In genomic region chr10:110584006-110584405, GRCh38 we compare ENCODE assay signal across 15 cellular contexts. TPM values are rescaled to one million over a fixed set of nuclear protein-coding genes. Genes with fewer than 3 reads are reported as not detected.
A peak's percentile ranks its signal among the peaks of the same experiment; 100 is the strongest.
DNase-seq lines count a peak whose midpoint lies in the region; ATAC-seq, FAIRE-seq and TF ChIP-seq lines count a peak whose summit lies in the region.
"Had no signal": no experiment of that assay in that cellular context is flagged by ENCODE, and none has a peak within 500 bp of the region (broad histone marks: within the 10 kb centered on the region; RNA-seq: fewer than 3 reads in every experiment).

No MANE protein-coding gene starts in this region.

- H3K9me1 ChIP-seq in IMR-90 (ENCODE audit: insufficient read depth, low read length) = no peaks in the 10 kb centered on the region

- H3K27me3 ChIP-seq in IMR-90 (ENCODE audit: control insufficient read depth, insufficient read depth, low read length) = no peaks in the 10 kb centered on the region
- no peaks in the 10 kb centered on the region for H3K27me3 ChIP-seq in GM12878 (replicated peaks in 1 of 2; ENCODE audit: control insufficient read depth in 2 of 2, insufficient read depth in 2 of 2, low read length in 1 of 2)
- H3K27me3 ChIP-seq: BE2C had no signal

- H2BK15ac ChIP-seq in IMR-90 (ENCODE audit: low read depth, low read length) = no peak overlapping the region

- H3K4me2 ChIP-seq in IMR-90 (ENCODE audit: low read depth, low read length) = no peak overlapping the region; the same call in 1 of the 2 replicates
- no peak overlapping the region for H3K4me2 ChIP-seq in GM12878 (ENCODE audit: control insufficient read depth, insufficient read depth)

- no peaks in the 10 kb centered on the region for H3K27me3 Mint-ChIP-seq in activated naive CD8-positive, alpha-beta T cell treated with anti-CD3 and anti-CD28 coated beads, Interleukin-2, amount 50 U/mL, for 24 hours
- H3K27me3 Mint-ChIP-seq in activated naive CD8-positive, alpha-beta T cell treated with anti-CD3 and anti-CD28 coated beads for 36 hours = no peaks in the 10 kb centered on the region
- H3K27me3 Mint-ChIP-seq: CD4-positive, alpha-beta memory T cell; IgD-negative memory B cell had no signal

- POLR2A ChIA-PET in IMR-90 (lab: Charles Lee; ENCODE audit: unreplicated experiment) = no interaction called here
- POLR2A ChIA-PET in GM12878 (lab: Charles Lee) = interaction anchor here (1.0 kb wide), 1 partner anchor 9 kb away, joined by 3 read pairs; no protein-coding TSS in a partner anchor

- RAD21 ChIA-PET in GM12878 (lab: Charles Lee; ENCODE audit: unreplicated experiment) = interaction anchor here (1.4 to 2.1 kb wide), 2 partner anchors 10 to 37 kb away, joined by 4 read pairs; no protein-coding TSS in a partner anchor

- H4K5ac ChIP-seq in IMR-90 (ENCODE audit: low read depth, low read length) = no peak overlapping the region; the same call in 1 of the 2 replicates

- H3K27ac ChIP-seq in IMR-90 (ENCODE audit: insufficient read depth, low read length) (peak overlapping the region; percentile 69; the same call in 1 of the 2 replicates), GM12878 (ENCODE audit: control insufficient read depth, insufficient read depth) (no peak overlapping the region)
- H3K27ac ChIP-seq: C4-2B had no signal

- no peak overlapping the region for H3K4me3 ChIP-seq in IMR-90 (ENCODE audit: insufficient read depth, low read depth, low read length)
- no peak overlapping the region for H3K4me3 ChIP-seq in GM12878

- H3K27ac Mint-ChIP-seq in activated naive CD8-positive, alpha-beta T cell treated with anti-CD3 and anti-CD28 coated beads, Interleukin-2, amount 50 U/mL, for 24 hours = peak overlapping the region; percentile 30
- no peak overlapping the region for H3K27ac Mint-ChIP-seq in activated naive CD8-positive, alpha-beta T cell treated with anti-CD3 and anti-CD28 coated beads for 36 hours
- H3K27ac Mint-ChIP-seq: CD4-positive, alpha-beta memory T cell; IgD-negative memory B cell had no signal

- H3K9ac ChIP-seq in IMR-90 (ENCODE audit: low read depth, low read length) (no peak overlapping the region), GM12878 (ENCODE audit: control insufficient read depth, insufficient read depth, low read length) (no peak overlapping the region)

- FAIRE-seq in GM12878 (lab: Jason Lieb, UNC) = no peak
- FAIRE-seq: GM12892, GM19239 had no signal

- no peaks in the 10 kb centered on the region for H3K79me2 ChIP-seq in GM12878 (ENCODE audit: control insufficient read depth, insufficient read depth, low read length)

- H3K9me3 ChIP-seq in IMR-90 (ENCODE audit: control insufficient read depth, insufficient read depth, low read length) = no peaks in the 10 kb centered on the region
- H3K9me3 ChIP-seq in GM12878 (replicated peaks; ENCODE audit: control insufficient read depth, insufficient read depth, low read length) = no peaks in the 10 kb centered on the region
- H3K9me3 ChIP-seq: BE2C had no signal

- H3K23ac ChIP-seq in IMR-90 (ENCODE audit: low read depth, low read length) = no peak overlapping the region

- TF ChIP-seq RAD21 in IMR-90 (IDR thresholded peaks at IDR 0.05; ENCODE audit: low read length) (no peak), GM12878 (IDR thresholded peaks at IDR 0.05; ENCODE audit: insufficient read depth, low read depth, low read length) (no peak)

- H3K14ac ChIP-seq in IMR-90 (replicated peaks; ENCODE audit: low read depth, low read length) = no peak overlapping the region

- no peak for ATAC-seq in activated naive CD8-positive, alpha-beta T cell treated with anti-CD3 and anti-CD28 coated beads, Interleukin-2, amount 50 U/mL, for 24 hours
- ATAC-seq in IMR-90 (ENCODE audit: low read depth) = no peak
- ATAC-seq in GM12878 = no peak
- ATAC-seq in GM21526 (IDR thresholded peaks at IDR 0.05; ENCODE audit: low FRiP score, unreplicated experiment) = no peak
- no peak for ATAC-seq in HG02571 (IDR thresholded peaks at IDR 0.05; ENCODE audit: unreplicated experiment)
- ATAC-seq in GM18505 (IDR thresholded peaks at IDR 0.05; ENCODE audit: unreplicated experiment) = no peak

- no peak overlapping the region for H2BK20ac ChIP-seq in IMR-90 (ENCODE audit: low read depth, low read length)

- no CpG with 5 or more reads among the region's 3 CpGs for WGBS in IMR-90 (ENCODE audit: extremely low coverage in 2 of 2, insufficient read length in 1 of 2), 2 experiments
- WGBS in GM12878 (ENCODE audit: insufficient coverage, insufficient replicate concordance, low lambda C conversion rate, missing lambda C conversion rate) = 94% methylated on average over 3 of the region's 3 CpGs

- peaks cover 34% of the 10 kb centered on the region for H3K36me3 ChIP-seq in IMR-90 (ENCODE audit: control insufficient read depth, insufficient read depth, low read length)
- peaks cover 5 to 40% of the 10 kb centered on the region in 2 experiments for H3K36me3 ChIP-seq in GM12878 (ENCODE audit: control insufficient read depth in 2 of 2, insufficient read depth in 2 of 2, low read length in 1 of 2)

- CTCF ChIA-PET in IMR-90 (lab: Yijun Ruan, JAX) = interaction anchor here (1.0 kb wide), 1 partner anchor 14 kb away, joined by 3 read pairs; no protein-coding TSS in a partner anchor
- CTCF ChIA-PET in GM12878 (lab: Yijun Ruan, JAX) = interaction anchor here (0.7 to 1.5 kb wide), 8 partner anchors 9 to 1553 kb away, joined by 3 to 5 read pairs (median 3); no protein-coding TSS in a partner anchor

- intact Hi-C loops in IMR-90 (cut with micrococcal nuclease) = no loop called here
- intact Hi-C loops in GM12878 (cut with micrococcal nuclease; ENCODE audit: unreplicated experiment) = no loop called here

- no peak overlapping the region for H4K91ac ChIP-seq in IMR-90 (ENCODE audit: insufficient read depth, low read depth, low read length)

- no peak overlapping the region for H3K4ac ChIP-seq in IMR-90 (ENCODE audit: low read depth, low read length)

- H4K20me1 ChIP-seq in IMR-90 (ENCODE audit: insufficient read depth, low read length) = no peaks in the 10 kb centered on the region
- no peaks in the 10 kb centered on the region for H4K20me1 ChIP-seq in GM12878 (ENCODE audit: control insufficient read depth, insufficient read depth)

- no peak overlapping the region for H3K4me3 Mint-ChIP-seq in activated naive CD8-positive, alpha-beta T cell treated with anti-CD3 and anti-CD28 coated beads, Interleukin-2, amount 50 U/mL, for 24 hours
- no peak overlapping the region for H3K4me3 Mint-ChIP-seq in activated naive CD8-positive, alpha-beta T cell treated with anti-CD3 and anti-CD28 coated beads for 36 hours
- H3K4me3 Mint-ChIP-seq: CD4-positive, alpha-beta memory T cell; IgD-negative memory B cell had no signal

- peak overlapping the region; percentile 41 for H2BK5ac ChIP-seq in IMR-90 (ENCODE audit: low read depth, low read length, poor library complexity, severe bottlenecking)

- peaks cover 54% of the 10 kb centered on the region for H3K36me3 Mint-ChIP-seq in activated naive CD8-positive, alpha-beta T cell treated with anti-CD3 and anti-CD28 coated beads, Interleukin-2, amount 50 U/mL, for 24 hours (ENCODE audit: low read depth)
- peaks cover 29% of the 10 kb centered on the region for H3K36me3 Mint-ChIP-seq in activated naive CD8-positive, alpha-beta T cell treated with anti-CD3 and anti-CD28 coated beads for 36 hours

- peaks cover 7 to 9% of the 10 kb centered on the region in 2 experiments; a peak in 2 of 4 replicates for H3K79me1 ChIP-seq in IMR-90 (ENCODE audit: low read depth in 1 of 2, low read length in 2 of 2)

- H2AK5ac ChIP-seq in IMR-90 (ENCODE audit: low read depth, low read length) = no peak overlapping the region

- TF ChIP-seq POLR2A in IMR-90 (IDR thresholded peaks at IDR 0.05; ENCODE audit: low read depth, low read length) (no peak), GM12878 (IDR thresholded peaks at IDR 0.05; ENCODE audit: low read depth, low read length) (no peak), GM18505 (IDR thresholded peaks at IDR 0.05; ENCODE audit: borderline replicate concordance, extremely low read depth, insufficient read depth, insufficient read length) (no peak)

- dilution Hi-C loops in IMR-90 (cut with HindIII; ENCODE audit: low sequenced_read_pairs, unreplicated experiment) = no loop called here

- no TSS peak for BruUV-seq in IMR-90 (replicated peaks; lab: Mats Ljungman, UMichigan)
- TSS peak; percentile 56 for BruUV-seq in GM12878 (replicated peaks; lab: Mats Ljungman, UMichigan)

- H3K4me1 ChIP-seq in IMR-90 (ENCODE audit: control insufficient read depth, insufficient read depth, low read length) (no peaks in the 10 kb centered on the region; the same call in 1 of the 2 replicates), GM12878 (ENCODE audit: control insufficient read depth, insufficient read depth, low read length) (no peaks in the 10 kb centered on the region)
- H3K4me1 ChIP-seq: BE2C had no signal

- H3K18ac ChIP-seq in IMR-90 (ENCODE audit: low read depth, low read length) = peak overlapping the region; percentile 74; the same call in 1 of the 2 replicates

- no peak for TF ChIP-seq EP300 in GM12878 (IDR thresholded peaks at IDR 0.05; ENCODE audit: borderline replicate concordance in 1 of 2, control insufficient read depth in 1 of 2, low read depth in 2 of 2, low read length in 2 of 2)

- no peaks in the 10 kb centered on the region for H3K9me3 Mint-ChIP-seq in activated naive CD8-positive, alpha-beta T cell treated with anti-CD3 and anti-CD28 coated beads, Interleukin-2, amount 50 U/mL, for 24 hours
- no peaks in the 10 kb centered on the region for H3K9me3 Mint-ChIP-seq in activated naive CD8-positive, alpha-beta T cell treated with anti-CD3 and anti-CD28 coated beads for 36 hours
- H3K9me3 Mint-ChIP-seq: CD4-positive, alpha-beta memory T cell; IgD-negative memory B cell had no signal

- no peaks in the 10 kb centered on the region for H3K4me1 Mint-ChIP-seq in activated naive CD8-positive, alpha-beta T cell treated with anti-CD3 and anti-CD28 coated beads, Interleukin-2, amount 50 U/mL, for 24 hours
- H3K4me1 Mint-ChIP-seq in activated naive CD8-positive, alpha-beta T cell treated with anti-CD3 and anti-CD28 coated beads for 36 hours = peaks cover 2% of the 10 kb centered on the region
- H3K4me1 Mint-ChIP-seq: CD4-positive, alpha-beta memory T cell; IgD-negative memory B cell had no signal

- H2AFZ ChIP-seq in IMR-90 (replicated peaks; ENCODE audit: low read length, poor library complexity) (no peak overlapping the region), GM12878 (ENCODE audit: control insufficient read depth, low read depth, low read length) (no peak overlapping the region)

- in situ Hi-C loops in IMR-90 (cut with MboI; ENCODE audit: low sequenced_read_pairs) = no loop called here
- in situ Hi-C loops in GM12878 (cut with MboI) = no loop called here

- H3K56ac ChIP-seq in IMR-90 (ENCODE audit: extremely low read depth, insufficient read depth, low read length) = no peak overlapping the region

- no peak for DNase-seq in activated naive CD8-positive, alpha-beta T cell treated with anti-CD3 and anti-CD28 coated beads, Interleukin-2, amount 50 U/mL, for 24 hours
- no peak for DNase-seq in activated naive CD8-positive, alpha-beta T cell treated with anti-CD3 and anti-CD28 coated beads for 36 hours
- DNase-seq in IMR-90 (no peak), GM12878 (ENCODE audit: low read depth, low spot score) (no peak)
- DNase-seq: BE2C; CD4-positive, alpha-beta memory T cell; DMS79; EL had no signal

- SMC1A ChIA-PET in GM12878 (lab: Charles Lee; ENCODE audit: uncharacterized antibody, unreplicated experiment) = interaction anchor here (0.6 to 2.5 kb wide), 9 partner anchors 9 to 291 kb away, joined by 3 to 7 read pairs (median 4); no protein-coding TSS in a partner anchor

- no peak overlapping the region for H2BK120ac ChIP-seq in IMR-90 (ENCODE audit: low read depth, low read length)

- no peak overlapping the region for H4K8ac ChIP-seq in IMR-90 (ENCODE audit: low read depth in 2 of 2, low read length in 2 of 2)

- no peak for TF ChIP-seq CTCF in IMR-90 (conservative IDR thresholded peaks at IDR 0.05; ENCODE audit: low read depth, low read length)
- no peak for TF ChIP-seq CTCF in GM12878 (IDR thresholded peaks at IDR 0.05 in 2 of 3, conservative IDR thresholded peaks at IDR 0.05 in 1 of 3; ENCODE audit: control insufficient read depth in 2 of 3, extremely low read depth in 1 of 3, insufficient read depth in 1 of 3, low read depth in 3 of 3, low read length in 3 of 3)

- no peak overlapping the region for H2AK9ac ChIP-seq in IMR-90 (replicated peaks; ENCODE audit: low read depth, low read length, poor library complexity)

RNA-seq across cellular contexts. Expression of gene SMC3, which starts 16.5 kb away (rescaled TPM):
- total RNA-seq in activated naive CD8-positive, alpha-beta T cell treated with anti-CD3 and anti-CD28 coated beads for 36 hours = 10 to 100 TPM; 75.6 to 76.5 TPM
- 15.2 and 30.0 TPM in 2 replicates for total RNA-seq in IMR-90 (2012; rRNA removed)
- polyA plus RNA-seq in IMR-90 (2012; rRNA removed) = 11.7 and 15.0 TPM in 2 replicates
- 1.3 and 2.1 TPM in 2 replicates for polyA plus RNA-seq in IMR-90 (2012; cell fraction: cytosol; rRNA removed)
- 0.76 and 5.6 TPM in 2 replicates for polyA plus RNA-seq in IMR-90 (2012; cell fraction: nucleus; rRNA removed; ENCODE audit: low replicate concordance)
- 32.8 and 35.4 TPM in 2 replicates for total RNA-seq in GM12878 (2013; cell fraction: nucleolus; rRNA removed)
- total RNA-seq in GM12878 (2014; rRNA removed) = 33.0 and 41.9 TPM in 2 replicates
- total RNA-seq in GM12878 (2014; rRNA removed; fragmentation: Illumina TruSeq; extraction: Trizol) = 82.0 and 83.4 TPM in 2 replicates
- total RNA-seq in GM12878 (2021) = 53.7 TPM in 2 replicates
- polyA plus RNA-seq in GM12878 (2011; ENCODE audit: low read depth) = 21.8 TPM
- polyA plus RNA-seq in GM12878 (2011; rRNA removed) = 30.4 and 47.0 TPM in 2 replicates
- polyA plus RNA-seq in GM12878 (2011; cell fraction: cytosol; rRNA removed) = 7.8 and 9.9 TPM in 2 replicates
- 12.6 and 21.0 TPM in 2 replicates for polyA plus RNA-seq in GM12878 (2011; cell fraction: nucleus; rRNA removed)
- polyA plus RNA-seq in GM12878 (2012) = 30.3 and 38.5 TPM in 2 replicates
- polyA plus RNA-seq in GM12878 (2014; fragmentation: Illumina TruSeq; extraction: Trizol) = 81.0 and 96.8 TPM in 2 replicates
- 10 to 100 TPM; 31.0 to 43.0 TPM for polyA plus RNA-seq in GM12878 (2014; fragmentation: Nextera tagmentation; extraction: Ambion mirVana)
- 30.6 and 37.7 TPM in 2 replicates for polyA plus RNA-seq in GM12878 (2014; rRNA removed)
- polyA plus RNA-seq in GM12878 (2016; fragmentation: Nextera tagmentation; extraction: Ambion mirVana) = 100 to 1,000 TPM; 120 to 123 TPM
- polyA minus RNA-seq in GM12878 (2011; rRNA and poly(A)+ RNA removed) = 8.8 and 14.3 TPM in 2 replicates
- polyA minus RNA-seq in GM12878 (2011; cell fraction: cytosol; rRNA and poly(A)+ RNA removed) = 7.8 and 12.1 TPM in 2 replicates
- 5.2 and 8.7 TPM in 2 replicates for polyA minus RNA-seq in GM12878 (2011; cell fraction: nucleus; rRNA and poly(A)+ RNA removed)
